In genomic region chr10:74916283-74916682, GRCh38 we compare ENCODE assay signal across 19 cellular contexts.
"Had no signal": no experiment of that assay in that cellular context is flagged by ENCODE, and none has a peak within 500 bp of the region (broad histone marks: within the 10 kb centered on the region; RNA-seq: fewer than 3 reads in every experiment).

No MANE protein-coding gene starts in this region.

- H3K36me3 ChIP-seq: tibial artery had no signal

- H3K9me3 Mint-ChIP-seq: activated T-helper 17 cell treated with anti-CD3 and anti-CD28 coated beads, Interleukin-2, amount 50 U/mL, for 72 hours had no signal

- H3K27me3 ChIP-seq: body of pancreas, tibial artery had no signal

- H3K27me3 Mint-ChIP-seq: activated CD4-positive, alpha-beta memory T cell treated with anti-CD3 and anti-CD28 coated beads, Interleukin-2, amount 10 ng/mL, durations not matched to agents 7 days and 5 days; activated CD8-positive, alpha-beta memory T cell treated with anti-CD3 and anti-CD28 coated beads, Interleukin-2, amount 10 ng/mL, durations not matched to agents 7 days and 5 days; activated naive CD8-positive, alpha-beta T cell treated with anti-CD3 and anti-CD28 coated beads, Interleukin-2, amount 10 ng/mL, durations not matched to agents 7 days and 5 days; activated T-helper 17 cell treated with anti-CD3 and anti-CD28 coated beads, Interleukin-2, amount 50 U/mL, for 72 hours had no signal

- H3K4me3 Mint-ChIP-seq: activated CD4-positive, alpha-beta memory T cell treated with anti-CD3 and anti-CD28 coated beads, Interleukin-2, amount 10 ng/mL, durations not matched to agents 7 days and 5 days; activated CD8-positive, alpha-beta memory T cell treated with anti-CD3 and anti-CD28 coated beads, Interleukin-2, amount 10 ng/mL, durations not matched to agents 7 days and 5 days; activated naive CD8-positive, alpha-beta T cell treated with anti-CD3 and anti-CD28 coated beads, Interleukin-2, amount 10 ng/mL, durations not matched to agents 7 days and 5 days; activated T-helper 17 cell treated with anti-CD3 and anti-CD28 coated beads, Interleukin-2, amount 50 U/mL, for 72 hours; endodermal cell; nephron had no signal

- ATAC-seq: activated CD8-positive, alpha-beta memory T cell treated with anti-CD3 and anti-CD28 coated beads, Interleukin-2, amount 10 ng/mL, durations not matched to agents 7 days and 5 days; activated T-helper 17 cell treated with anti-CD3 and anti-CD28 coated beads, Interleukin-2, amount 50 U/mL, for 72 hours; body of pancreas; left lobe of liver had no signal

- H3K27ac Mint-ChIP-seq: activated CD4-positive, alpha-beta memory T cell treated with anti-CD3 and anti-CD28 coated beads, Interleukin-2, amount 10 ng/mL, durations not matched to agents 7 days and 5 days; activated CD8-positive, alpha-beta memory T cell treated with anti-CD3 and anti-CD28 coated beads, Interleukin-2, amount 10 ng/mL, durations not matched to agents 7 days and 5 days; activated naive CD8-positive, alpha-beta T cell treated with anti-CD3 and anti-CD28 coated beads, Interleukin-2, amount 10 ng/mL, durations not matched to agents 7 days and 5 days; activated T-helper 17 cell treated with anti-CD3 and anti-CD28 coated beads, Interleukin-2, amount 50 U/mL, for 72 hours; endodermal cell; nephron had no signal

- H3K4me3 ChIP-seq: body of pancreas, lung, tibial artery had no signal

- H3K9me3 ChIP-seq: body of pancreas had no signal

- H3K27ac ChIP-seq: body of pancreas, tibial artery had no signal

- DNase-seq: activated CD4-positive, alpha-beta memory T cell treated with anti-CD3 and anti-CD28 coated beads, Interleukin-2, amount 10 ng/mL, durations not matched to agents 7 days and 5 days; activated CD4-positive, alpha-beta T cell treated with anti-CD3 and anti-CD28 coated beads for 48 hours; activated CD4-positive, CD25-positive, alpha-beta regulatory T cell; activated CD8-positive, alpha-beta memory T cell treated with anti-CD3 and anti-CD28 coated beads, Interleukin-2, amount 10 ng/mL, durations not matched to agents 7 days and 5 days; activated naive CD4-positive, alpha-beta T cell; activated naive CD8-positive, alpha-beta T cell treated with anti-CD3 and anti-CD28 coated beads, Interleukin-2, amount 10 ng/mL, durations not matched to agents 7 days and 5 days; body of pancreas; caudate nucleus; endodermal cell; hypothalamus; retina; stimulated activated CD4-positive, alpha-beta T cell treated with anti-CD3 and anti-CD28 coated beads, Interleukin-2, amount 100 ng/mL, for 24 hours; stimulated activated naive CD4-positive, alpha-beta T cell treated with Interleukin-2 at 50 U/mL for 16 hours; T-helper 9 cell; tibial artery had no signal
